In genomic region chr20:32594204-32594603, GRCh38 we compare ENCODE assay signal across 3 cellular contexts.
TF ChIP-seq lines count a peak whose summit lies in the region.

No MANE protein-coding gene starts in this region.

TF ChIP-seq in HepG2, 621 proteins besides CTCF, POLR2A, EP300 and RAD21:
- TF ChIP-seq CEBPZ (IDR thresholded peaks at IDR 0.05; ENCODE audit: low read length) (no peak), TARDBP (CRISPR knock-in tag; IDR thresholded peaks at IDR 0.05) (no peak), MIER2 (CRISPR knock-in tag; IDR thresholded peaks at IDR 0.05) (no peak), SCMH1 (CRISPR knock-in tag; IDR thresholded peaks at IDR 0.05; ENCODE audit: borderline replicate concordance) (no peak), KDM5A (IDR thresholded peaks at IDR 0.05; ENCODE audit: borderline replicate concordance, low read length) (no peak), ZNF333 (CRISPR knock-in tag; IDR thresholded peaks at IDR 0.05; ENCODE audit: borderline replicate concordance) (0 out of 2 replicates have a peak, but pooled peaks have one; percentile 14), ZNF264 (CRISPR knock-in tag; IDR thresholded peaks at IDR 0.05) (no peak), ZBTB42 (CRISPR knock-in tag; IDR thresholded peaks at IDR 0.05) (no peak), ZNF563 (CRISPR knock-in tag; IDR thresholded peaks at IDR 0.05) (no peak)
TF ChIP-seq in HepG2: peak in this region for 1.

TF ChIP-seq in HEK293, 187 proteins besides CTCF, POLR2A, EP300 and RAD21:
- TF ChIP-seq ZNF132 (tag by site-specific recombination; IDR thresholded peaks at IDR 0.05; ENCODE audit: borderline replicate concordance), result no peak
- no peak for TF ChIP-seq SALL2 (tag by site-specific recombination; IDR thresholded peaks at IDR 0.05; ENCODE audit: borderline replicate concordance)
- no peak for TF ChIP-seq MYNN (tag by site-specific recombination; IDR thresholded peaks at IDR 0.05; ENCODE audit: borderline replicate concordance)
- TF ChIP-seq TCF7L2 (IDR thresholded peaks at IDR 0.05; ENCODE audit: borderline replicate concordance, low read depth, low read length), result no peak
- peak; percentile 84 for TF ChIP-seq PRDM10 (tag by site-specific recombination; IDR thresholded peaks at IDR 0.05)
- no peak for TF ChIP-seq ZNF112 (tag by site-specific recombination; IDR thresholded peaks at IDR 0.05)
- no peak for TF ChIP-seq SP3 (tag by site-specific recombination; IDR thresholded peaks at IDR 0.05)
TF ChIP-seq in HEK293: peak in this region for 1.

TF ChIP-seq in K562, 482 proteins besides CTCF, POLR2A, EP300 and RAD21:
- TF ChIP-seq RFX1 (IDR thresholded peaks at IDR 0.05), result no peak
- TF ChIP-seq PRDM10 (IDR thresholded peaks at IDR 0.05; ENCODE audit: partially characterized antibody), result peak; percentile 70
